ENCODE assay signal across 1 cellular context in genomic region chr19:16104722-16105121, GRCh38.
TF ChIP-seq lines count a peak whose summit lies in the region.

No MANE protein-coding gene starts in this region.

TF ChIP-seq in SK-N-SH, 30 proteins besides CTCF, POLR2A, EP300 and RAD21 (continued from another document):
- TF ChIP-seq IRF3 (IDR thresholded peaks at IDR 0.05; ENCODE audit: low read depth, low read length) (no peak), POLR2AphosphoS5 (IDR thresholded peaks at IDR 0.05; ENCODE audit: low read depth, low read length) (no peak), NFIC (IDR thresholded peaks at IDR 0.05; ENCODE audit: borderline replicate concordance) (no peak), MAX (IDR thresholded peaks at IDR 0.05; ENCODE audit: low read depth) (no peak)
TF ChIP-seq in SK-N-SH: peak in this region for 0.
